In the genomic region with DNA sequence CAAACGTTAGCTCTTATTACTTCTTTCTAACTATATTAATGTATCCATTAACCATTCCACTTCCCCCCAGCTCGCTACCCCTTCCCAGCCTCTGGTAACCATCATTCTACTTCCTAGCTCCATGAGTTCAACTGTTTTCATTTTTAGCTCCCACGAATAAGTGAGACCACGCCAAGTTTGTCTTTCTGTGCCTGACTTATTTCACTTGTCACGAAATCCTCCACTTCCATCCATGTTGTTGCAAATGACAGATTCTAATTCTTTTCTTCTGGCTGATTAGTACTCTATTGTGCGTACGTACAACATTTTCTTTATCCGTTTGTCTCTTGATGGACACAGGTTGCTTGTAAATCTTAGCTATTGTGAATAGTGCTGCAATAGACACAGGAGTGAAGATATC, we compare ENCODE assay signal across 19 cellular contexts. TPM values are rescaled to one million over a fixed set of nuclear protein-coding genes. Genes with fewer than 3 reads are reported as not detected.
DNase-seq lines count a peak whose midpoint lies in the region; ATAC-seq and TF ChIP-seq lines count a peak whose summit lies in the region.
"Had no signal": no experiment of that assay in that cellular context is flagged by ENCODE, and none has a peak within 500 bp of the region (broad histone marks: within the 10 kb centered on the region; RNA-seq: fewer than 3 reads in every experiment).

No MANE protein-coding gene starts in this region.

- no peaks in the 10 kb centered on the region for H3K27me3 ChIP-seq in rectal smooth muscle tissue (ENCODE audit: control insufficient read depth, insufficient read depth, low read length)

- peak overlapping the region; percentile 64 for H3K27ac Mint-ChIP-seq in chondrocyte (ENCODE audit: unreplicated experiment)
- H3K27ac Mint-ChIP-seq in glutamatergic neuron (ENCODE audit: unreplicated experiment) = no peak overlapping the region
- H3K27ac Mint-ChIP-seq in effector memory CD8-positive, alpha-beta T cell = no peak overlapping the region
- H3K27ac Mint-ChIP-seq: CD8-positive, alpha-beta memory T cell; HFFc6 had no signal

- TF ChIP-seq CTCF in chondrocyte (IDR thresholded peaks at IDR 0.05) (no peak), glutamatergic neuron (IDR thresholded peaks at IDR 0.05; ENCODE audit: partially characterized antibody, unreplicated experiment) (no peak)

- no peak overlapping the region for H3K4me3 ChIP-seq in rectal smooth muscle tissue (ENCODE audit: low read length)
- H3K4me3 ChIP-seq: K562, PC-9 had no signal

- H3K36me3 Mint-ChIP-seq in chondrocyte (ENCODE audit: low read depth) (peaks cover 38% of the 10 kb centered on the region), glutamatergic neuron (ENCODE audit: unreplicated experiment) (peaks cover 30% of the 10 kb centered on the region)
- H3K36me3 Mint-ChIP-seq in effector memory CD8-positive, alpha-beta T cell (ENCODE audit: insufficient read depth) = no peaks in the 10 kb centered on the region
- H3K36me3 Mint-ChIP-seq: CD8-positive, alpha-beta memory T cell had no signal

- peak overlapping the region; percentile 2 for H3K27ac ChIP-seq in rectal smooth muscle tissue (ENCODE audit: low read depth, low read length)
- H3K27ac ChIP-seq: PC-9 had no signal

- ATAC-seq in GM18909 (IDR thresholded peaks at IDR 0.05; ENCODE audit: poor library complexity, unreplicated experiment) = no peak
- ATAC-seq in effector memory CD8-positive, alpha-beta T cell (replicated peaks) = no peak
- ATAC-seq: K562 had no signal

- H3K9me3 Mint-ChIP-seq in chondrocyte (ENCODE audit: low read depth) (peaks cover 30% of the 10 kb centered on the region), glutamatergic neuron (ENCODE audit: unreplicated experiment) (peaks cover 4% of the 10 kb centered on the region)
- H3K9me3 Mint-ChIP-seq in effector memory CD8-positive, alpha-beta T cell = peaks cover 3 to 14% of the 10 kb centered on the region in 2 donors
- H3K9me3 Mint-ChIP-seq: HFFc6 had no signal

- H3K4me3 Mint-ChIP-seq in chondrocyte (ENCODE audit: unreplicated experiment) (peak overlapping the region; percentile 28), glutamatergic neuron (ENCODE audit: unreplicated experiment) (peak overlapping the region; percentile 59)
- H3K4me3 Mint-ChIP-seq in effector memory CD8-positive, alpha-beta T cell = no peak overlapping the region
- H3K4me3 Mint-ChIP-seq: CD8-positive, alpha-beta memory T cell; HFFc6 had no signal

- no peaks in the 10 kb centered on the region for H3K27me3 Mint-ChIP-seq in chondrocyte (ENCODE audit: low read depth)
- peaks cover 3% of the 10 kb centered on the region for H3K27me3 Mint-ChIP-seq in glutamatergic neuron (ENCODE audit: unreplicated experiment)
- peaks cover 3 to 7% of the 10 kb centered on the region in 2 donors for H3K27me3 Mint-ChIP-seq in effector memory CD8-positive, alpha-beta T cell

- H3K4me1 Mint-ChIP-seq in chondrocyte (ENCODE audit: low read depth) (peaks cover 76% of the 10 kb centered on the region), glutamatergic neuron (ENCODE audit: low read depth, unreplicated experiment) (peaks cover 23% of the 10 kb centered on the region)
- peaks cover 0 to 1% of the 10 kb centered on the region in 2 donors for H3K4me1 Mint-ChIP-seq in effector memory CD8-positive, alpha-beta T cell (ENCODE audit: low read depth in 2 of 2)
- H3K4me1 Mint-ChIP-seq: CD8-positive, alpha-beta memory T cell had no signal

- H3K4me1 ChIP-seq in rectal smooth muscle tissue (ENCODE audit: control insufficient read depth, insufficient read depth, low read length) = peaks cover 39% of the 10 kb centered on the region

- no peaks in the 10 kb centered on the region for H3K36me3 ChIP-seq in rectal smooth muscle tissue (ENCODE audit: control insufficient read depth, insufficient read depth, low read length)

- DNase-seq in chondrocyte (ENCODE audit: low spot score) = no peak
- no peak for DNase-seq in glutamatergic neuron
- DNase-seq in activated T-cell treated with anti-CD3 and anti-CD28 coated beads for 4 hours = no peak
- DNase-seq in activated CD8-positive, alpha-beta memory T cell treated with anti-CD3 and anti-CD28 coated beads for 24 hours = no peak
- DNase-seq in effector memory CD8-positive, alpha-beta T cell = no peak
- DNase-seq: ACHN; C1 segment of cervical spinal cord; CD8-positive, alpha-beta memory T cell; DMS79 treated with DMSO at 0.1 percent for 48 hours; HFFc6; NCI-H1105 treated with DMSO at 0.1 percent for 48 hours; NCI-H187; NCI-H2107; NCI-H226; NCI-H524 treated with DMSO at 0.1 percent for 48 hours; PC-9 had no signal

- no peak overlapping the region for H3K9ac ChIP-seq in rectal smooth muscle tissue (ENCODE audit: low read length)

RNA-seq across cellular contexts. Expression of a gene that starts 6.5 kb away (rescaled TPM):
- total RNA-seq in chondrocyte = 57.0 to 67.4 TPM (median 67.1 TPM) in 3 replicates
- 25.6 TPM for total RNA-seq in glutamatergic neuron (ENCODE audit: unreplicated experiment)
- total RNA-seq: CD8-positive, alpha-beta memory T cell had no signal

Comparison
In these comparisons a context has a peak if more than half of its experiments do, and no peak if none do; other contexts are left out.
1. H3K4me3 Mint-ChIP-seq: peak in chondrocyte (single experiment) and glutamatergic neuron (single experiment); none in effector memory CD8-positive, alpha-beta T cell (0 of 2).